2 cellular contexts compared by ENCODE assay signal in genomic region chr17:39239640-39240314, GRCh38.
TF ChIP-seq lines count a peak whose summit lies in the region.

No MANE protein-coding gene starts in this region.

TF ChIP-seq in WTC11, 78 proteins besides CTCF, POLR2A, EP300 and RAD21:
- TF ChIP-seq CREM (CRISPR knock-in tag; IDR thresholded peaks at IDR 0.05) (no peak), MAX (CRISPR knock-in tag; IDR thresholded peaks at IDR 0.05) (peak; percentile 54; the same call in 1 of the 2 replicates), ZSCAN18 (CRISPR knock-in tag; IDR thresholded peaks at IDR 0.05) (no peak), FOXK1 (CRISPR knock-in tag; IDR thresholded peaks at IDR 0.05) (0 out of 2 replicates have a peak, but pooled peaks have one; percentile 26), ZNF671 (CRISPR knock-in tag; IDR thresholded peaks at IDR 0.05) (no peak), E2F4 (CRISPR knock-in tag; IDR thresholded peaks at IDR 0.05; ENCODE audit: borderline replicate concordance, low read depth) (no peak), NFYB (CRISPR knock-in tag; conservative IDR thresholded peaks at IDR 0.05; ENCODE audit: low read depth) (no peak), IRF2 (CRISPR knock-in tag; IDR thresholded peaks at IDR 0.05; ENCODE audit: borderline replicate concordance, low read depth) (no peak), RORB (CRISPR knock-in tag; IDR thresholded peaks at IDR 0.05) (no peak), ETV6 (CRISPR knock-in tag; IDR thresholded peaks at IDR 0.05) (no peak), ZNF416 (CRISPR knock-in tag; IDR thresholded peaks at IDR 0.05) (no peak), NR1H2 (CRISPR knock-in tag; IDR thresholded peaks at IDR 0.05) (no peak), HMGXB4 (CRISPR knock-in tag; IDR thresholded peaks at IDR 0.05) (0 out of 2 replicates have a peak, but pooled peaks have one; percentile 37), NR2C2 (CRISPR knock-in tag; IDR thresholded peaks at IDR 0.05) (no peak), E2F1 (CRISPR knock-in tag; IDR thresholded peaks at IDR 0.05) (no peak), ZNF423 (CRISPR knock-in tag; IDR thresholded peaks at IDR 0.05) (no peak)

TF ChIP-seq in HepG2, 621 proteins besides CTCF, POLR2A, EP300 and RAD21 (continues in another document):
- TF ChIP-seq GPBP1L1 (CRISPR knock-in tag; IDR thresholded peaks at IDR 0.05) (no peak), NFKB2 (CRISPR knock-in tag; IDR thresholded peaks at IDR 0.05; ENCODE audit: borderline replicate concordance) (peak; percentile 59; the same call in 1 of the 2 replicates), FOXJ3 (CRISPR knock-in tag; IDR thresholded peaks at IDR 0.05; ENCODE audit: borderline replicate concordance) (no peak), ZBTB33 (CRISPR knock-in tag; IDR thresholded peaks at IDR 0.05) (0 out of 2 replicates have a peak, but pooled peaks have one; percentile 34), TGIF2 (CRISPR knock-in tag; IDR thresholded peaks at IDR 0.05) (no peak), ZNF615 (CRISPR knock-in tag; IDR thresholded peaks at IDR 0.05; ENCODE audit: borderline replicate concordance) (no peak), ZFY (CRISPR knock-in tag; IDR thresholded peaks at IDR 0.05) (no peak), FOXP4 (CRISPR knock-in tag; IDR thresholded peaks at IDR 0.05) (no peak), SKIL (CRISPR knock-in tag; IDR thresholded peaks at IDR 0.05; ENCODE audit: borderline replicate concordance) (no peak), ZNF547 (CRISPR knock-in tag; IDR thresholded peaks at IDR 0.05) (0 out of 2 replicates have a peak, but pooled peaks have one; percentile 19), MAX (IDR thresholded peaks at IDR 0.05) (peak; percentile 38; the same call in 1 of the 2 replicates), TBX3 (IDR thresholded peaks at IDR 0.05; ENCODE audit: borderline replicate concordance) (peak; percentile 78; the same call in 1 of the 2 replicates), ZMYM4 (CRISPR knock-in tag; IDR thresholded peaks at IDR 0.05) (no peak), TBX2 (CRISPR knock-in tag; IDR thresholded peaks at IDR 0.05; ENCODE audit: borderline replicate concordance) (peak; percentile 30; the same call in 1 of the 2 replicates), TEAD3 (CRISPR knock-in tag; optimal IDR thresholded peaks at IDR 0.05; ENCODE audit: borderline replicate concordance) (peak; percentile 37), PCBP1 (IDR thresholded peaks at IDR 0.05; ENCODE audit: borderline replicate concordance, low read depth, low read length) (no peak), BORCS8-MEF2B (CRISPR knock-in tag; IDR thresholded peaks at IDR 0.05) (no peak), FOXA1 (IDR thresholded peaks at IDR 0.05) (no peak), FOXA1 (CRISPR knock-in tag; IDR thresholded peaks at IDR 0.05) (peak; percentile 55), FOXO1 (CRISPR knock-in tag; IDR thresholded peaks at IDR 0.05) (peak; percentile 51; the same call in 1 of the 2 replicates), ATF2 (CRISPR knock-in tag; IDR thresholded peaks at IDR 0.05) (no peak), NFIC (IDR thresholded peaks at IDR 0.05; ENCODE audit: low read length) (no peak), ETV5 (CRISPR knock-in tag; IDR thresholded peaks at IDR 0.05; ENCODE audit: borderline replicate concordance) (no peak), MYC (CRISPR knock-in tag; IDR thresholded peaks at IDR 0.05; ENCODE audit: borderline replicate concordance) (peak; percentile 30; the same call in 1 of the 2 replicates), YEATS2 (CRISPR knock-in tag; IDR thresholded peaks at IDR 0.05; ENCODE audit: borderline replicate concordance) (no peak), ZNF574 (CRISPR knock-in tag; IDR thresholded peaks at IDR 0.05) (no peak), SMC3 (IDR thresholded peaks at IDR 0.05; ENCODE audit: low read length) (peak; percentile 70), FOSL2 (CRISPR knock-in tag; IDR thresholded peaks at IDR 0.05) (0 out of 2 replicates have a peak, but pooled peaks have one; percentile 14), HOXA3 (CRISPR knock-in tag; IDR thresholded peaks at IDR 0.05) (no peak; the same call in 1 of the 2 replicates), GFI1 (CRISPR knock-in tag; IDR thresholded peaks at IDR 0.05; ENCODE audit: borderline replicate concordance) (no peak), HDAC6 (IDR thresholded peaks at IDR 0.05; ENCODE audit: low read depth, low read length) (no peak), ZNF230 (CRISPR knock-in tag; IDR thresholded peaks at IDR 0.05) (no peak), FOXA3 (CRISPR knock-in tag; IDR thresholded peaks at IDR 0.05) (0 out of 2 replicates have a peak, but pooled peaks have one; percentile 31), HNF4A (CRISPR knock-in tag; IDR thresholded peaks at IDR 0.05) (no peak), BCL3 (CRISPR knock-in tag; IDR thresholded peaks at IDR 0.05) (0 out of 2 replicates have a peak, but pooled peaks have one; percentile 48), TFAP4 (IDR thresholded peaks at IDR 0.05; ENCODE audit: borderline replicate concordance, low read depth) (peak; percentile 35; the same call in 1 of the 2 replicates), ZNF225 (CRISPR knock-in tag; IDR thresholded peaks at IDR 0.05) (peak; percentile 62; the same call in 1 of the 2 replicates), ZNF598 (CRISPR knock-in tag; IDR thresholded peaks at IDR 0.05; ENCODE audit: borderline replicate concordance) (peak; percentile 51; the same call in 1 of the 2 replicates), SP1 (IDR thresholded peaks at IDR 0.05) (no peak), SP1 (CRISPR knock-in tag; IDR thresholded peaks at IDR 0.05) (0 out of 2 replicates have a peak, but pooled peaks have one; percentile 21), KDM2A (CRISPR knock-in tag; IDR thresholded peaks at IDR 0.05; ENCODE audit: borderline replicate concordance, low read depth) (peak; percentile 79; the same call in 1 of the 2 replicates), STAG1 (CRISPR knock-in tag; IDR thresholded peaks at IDR 0.05) (peak; percentile 45), ZNF331 (CRISPR knock-in tag; IDR thresholded peaks at IDR 0.05) (peak; percentile 49; the same call in 1 of the 2 replicates), ZBTB38 (CRISPR knock-in tag; IDR thresholded peaks at IDR 0.05) (no peak), AKAP8 (CRISPR knock-in tag; IDR thresholded peaks at IDR 0.05) (no peak)
